Comparison of ENCODE assay signal across 24 cellular contexts in genomic region chr10:72367301-72367970, GRCh38. TPM values are rescaled to one million over a fixed set of nuclear protein-coding genes. Genes with fewer than 3 reads are reported as not detected.
DNase-seq lines count a peak whose midpoint lies in the region; ATAC-seq and TF ChIP-seq lines count a peak whose summit lies in the region.
"Had no signal": no experiment of that assay in that cellular context is flagged by ENCODE, and none has a peak within 500 bp of the region (broad histone marks: within the 10 kb centered on the region; RNA-seq: fewer than 3 reads in every experiment).

No MANE protein-coding gene starts in this region.

- no peak overlapping the region for H3K27ac Mint-ChIP-seq in chondrocyte (ENCODE audit: unreplicated experiment)
- H3K27ac Mint-ChIP-seq in neural crest cell (ENCODE audit: unreplicated experiment), result peak overlapping the region; percentile 62
- H3K27ac Mint-ChIP-seq: mesothelial cell of epicardium; stimulated activated memory B cell treated with anti-CD40 and anti-IgM and Interleukin-4, amounts not matched to agents 10 μg/mL and 1 μg/mL and 100 μg/mL, for 72 hours had no signal

- TSS peak; percentile 84 for BruUV-seq in OCI-LY7 (replicated peaks; lab: Mats Ljungman, UMichigan)

- H3K4me2 ChIP-seq in OCI-LY7 (ENCODE audit: low read length), result no peak overlapping the region
- H3K4me2 ChIP-seq: A549 had no signal

- H2AFZ ChIP-seq in OCI-LY7 (ENCODE audit: low read length), result no peak overlapping the region

- H4K20me1 ChIP-seq in OCI-LY7 (ENCODE audit: insufficient read depth, low read length), result no peaks in the 10 kb centered on the region

- H3K4me1 ChIP-seq in OCI-LY7 (ENCODE audit: insufficient read depth, low read length, poor library complexity, severe bottlenecking), result peaks cover 6% of the 10 kb centered on the region

- H3K9me3 Mint-ChIP-seq in chondrocyte (ENCODE audit: low read depth) (no peaks in the 10 kb centered on the region), neural crest cell (no peaks in the 10 kb centered on the region)
- H3K9me3 Mint-ChIP-seq: mesothelial cell of epicardium; stimulated activated memory B cell treated with anti-CD40 and anti-IgM and Interleukin-4, amounts not matched to agents 10 μg/mL and 1 μg/mL and 100 μg/mL, for 72 hours had no signal

- no peak for TF ChIP-seq CTCF in OCI-LY7 (conservative IDR thresholded peaks at IDR 0.05; ENCODE audit: low read length)
- TF ChIP-seq CTCF in chondrocyte (IDR thresholded peaks at IDR 0.05), result no peak
- TF ChIP-seq CTCF in neural crest cell (conservative IDR thresholded peaks at IDR 0.05), result no peak

- peak; percentile 26 for DNase-seq in activated CD8-positive, alpha-beta memory T cell treated with anti-CD3 and anti-CD28 coated beads, Interleukin-2, amount 50 U/mL, for 48 hours
- DNase-seq in activated CD8-positive, alpha-beta memory T cell treated with anti-CD3 and anti-CD28 coated beads, Interleukin-2, amount 50 U/mL, for 4 hours, result no peak
- DNase-seq in OCI-LY7 (ENCODE audit: low spot score), result no peak
- DNase-seq in chondrocyte (ENCODE audit: low spot score), result peak; percentile 27
- no peak for DNase-seq in neural crest cell (ENCODE audit: low read depth, low spot score)
- DNase-seq in COLO829 (ENCODE audit: low spot score), result no peak
- no peak for DNase-seq in iPS-NIHi11 (ENCODE audit: low spot score)
- DNase-seq: activated CD4-positive, alpha-beta T cell treated with anti-CD3 and anti-CD28 coated beads, Interleukin-2, amount 50 U/mL, for 4 hours; amygdala; DMS79; kidney; NCI-H2029; NCI-H510A; stimulated activated CD4-positive, alpha-beta T cell treated with anti-CD3 and anti-CD28 coated beads, Interleukin-15, amount 100 ng/mL, for 24 hours; tibial artery; WERI-Rb-1 had no signal

- no peaks in the 10 kb centered on the region; the same call in 1 of the 2 replicates for H3K36me3 ChIP-seq in OCI-LY7 (ENCODE audit: insufficient read depth, low read length)

- no peak overlapping the region for H3K4me3 ChIP-seq in OCI-LY7 (ENCODE audit: low read depth, low read length, poor library complexity, severe bottlenecking)
- H3K4me3 ChIP-seq: A549, tibial artery had no signal

- no peaks in the 10 kb centered on the region for H3K9me2 ChIP-seq in OCI-LY7 (ENCODE audit: insufficient read depth, low read length)

- H3K4me3 Mint-ChIP-seq in chondrocyte (ENCODE audit: unreplicated experiment), result no peak overlapping the region
- no peak overlapping the region for H3K4me3 Mint-ChIP-seq in neural crest cell
- H3K4me3 Mint-ChIP-seq: mesothelial cell of epicardium; stimulated activated memory B cell treated with anti-CD40 and anti-IgM and Interleukin-4, amounts not matched to agents 10 μg/mL and 1 μg/mL and 100 μg/mL, for 72 hours had no signal

- no peaks in the 10 kb centered on the region for H3K79me2 ChIP-seq in OCI-LY7 (ENCODE audit: insufficient read depth, low read depth, low read length)

- peaks cover 6% of the 10 kb centered on the region for H3K36me3 Mint-ChIP-seq in chondrocyte (ENCODE audit: low read depth)
- H3K36me3 Mint-ChIP-seq in neural crest cell (ENCODE audit: low read depth), result peaks cover 3% of the 10 kb centered on the region

- ATAC-seq in GM19023 (IDR thresholded peaks at IDR 0.05; ENCODE audit: unreplicated experiment), result no peak
- ATAC-seq: A549; Right ventricle myocardium inferior; stimulated activated memory B cell treated with anti-CD40 and anti-IgM and Interleukin-4, amounts not matched to agents 10 μg/mL and 1 μg/mL and 100 μg/mL, for 72 hours had no signal

- H3K9me3 ChIP-seq in OCI-LY7 (ENCODE audit: low read length), result no peaks in the 10 kb centered on the region
- H3K9me3 ChIP-seq: A549, neutrophil, tibial artery had no signal

- intact Hi-C loops in OCI-LY7 (cut with micrococcal nuclease; ENCODE audit: unreplicated experiment), result no loop called here

- CTCF ChIA-PET in OCI-LY7 (lab: Charles Lee; ENCODE audit: unreplicated experiment), result no interaction called here

- POLR2A ChIA-PET in OCI-LY7 (lab: Charles Lee), result interaction anchor here (0.5 kb wide), 1 partner anchor 1248 kb away, joined by 4 read pairs; no protein-coding TSS in a partner anchor

- H3K27me3 Mint-ChIP-seq in chondrocyte (ENCODE audit: low read depth) (no peaks in the 10 kb centered on the region), neural crest cell (ENCODE audit: low read depth) (no peaks in the 10 kb centered on the region)
- H3K27me3 Mint-ChIP-seq: stimulated activated memory B cell treated with anti-CD40 and anti-IgM and Interleukin-4, amounts not matched to agents 10 μg/mL and 1 μg/mL and 100 μg/mL, for 72 hours had no signal

- peaks cover 14% of the 10 kb centered on the region for H3K4me1 Mint-ChIP-seq in chondrocyte (ENCODE audit: low read depth)
- peaks cover 6% of the 10 kb centered on the region for H3K4me1 Mint-ChIP-seq in neural crest cell

- no peak overlapping the region for H3K27ac ChIP-seq in OCI-LY7 (ENCODE audit: low read depth, low read length, poor library complexity, severe bottlenecking)
- H3K27ac ChIP-seq: A549, C4-2B, HL-60, neutrophil, tibial artery, WERI-Rb-1 had no signal

RNA-seq across cellular contexts. Expression of gene DNAJB12, which starts 12.7 kb away (rescaled TPM):
- total RNA-seq in OCI-LY7 (2014; rRNA removed; shearing (Covaris generic)), result 22.8 and 27.4 TPM in 2 replicates
- 26.5 and 28.3 TPM in 2 replicates for total RNA-seq in OCI-LY7 (2022)
- 27.3 to 29.8 TPM (median 28.7 TPM) in 3 replicates for total RNA-seq in chondrocyte
- 32.4 and 36.5 TPM in 2 replicates for total RNA-seq in neural crest cell

Comparison
In these comparisons a context has a peak if more than half of its experiments do, and no peak if none do; other contexts are left out.
1. DNase-seq: peak in activated CD8-positive, alpha-beta memory T cell treated with anti-CD3 and anti-CD28 coated beads, Interleukin-2, amount 50 U/mL, for 48 hours (single experiment) and chondrocyte (single experiment); none in activated CD8-positive, alpha-beta memory T cell treated with anti-CD3 and anti-CD28 coated beads, Interleukin-2, amount 50 U/mL, for 4 hours (single experiment), OCI-LY7 (single experiment), neural crest cell (single experiment), COLO829 (single experiment) and iPS-NIHi11 (single experiment).